ENCODE assay signal across 1 cellular context in the genomic region with DNA sequence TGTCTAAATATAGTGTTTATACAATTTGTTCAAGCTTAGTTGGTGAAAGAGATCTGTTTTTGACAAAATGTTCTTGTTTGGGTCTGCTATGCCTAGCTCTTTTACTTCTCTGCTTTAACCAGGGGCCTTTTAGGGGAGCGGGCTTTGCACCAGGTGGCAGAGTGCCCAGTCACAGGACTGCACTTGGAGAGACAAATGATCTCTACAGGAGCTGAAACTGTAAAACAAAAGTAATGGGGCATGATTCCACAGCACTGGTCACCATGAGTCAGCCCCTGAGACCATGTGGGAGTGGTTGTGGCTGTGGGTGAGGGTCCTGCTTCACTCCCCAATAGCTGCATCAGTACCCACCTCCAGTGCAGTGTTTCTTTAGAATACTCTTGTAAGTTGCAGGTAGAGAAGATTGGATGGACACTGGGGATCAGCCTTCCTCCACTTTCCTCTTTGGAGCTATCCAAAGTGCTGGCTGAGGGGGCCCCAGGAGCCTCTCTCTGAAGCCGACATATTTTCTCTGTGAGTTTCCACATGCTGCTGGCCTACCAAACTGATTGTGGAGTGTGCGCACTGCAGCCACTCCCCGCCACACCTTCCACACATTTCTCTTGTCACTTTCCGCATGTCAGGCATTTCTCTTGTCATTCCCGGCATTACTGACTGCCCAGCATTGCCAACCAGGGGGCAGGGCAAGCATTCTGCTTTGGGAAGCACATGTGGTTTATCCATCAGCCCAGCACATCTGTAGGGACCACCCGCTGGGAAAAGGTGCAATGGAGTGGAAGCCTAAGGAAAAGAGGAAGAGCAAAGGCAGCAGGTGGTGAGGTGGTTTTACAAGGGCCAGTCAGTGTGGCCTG.
TF ChIP-seq lines count a peak whose summit lies in the region.

No MANE protein-coding gene starts in this region.

TF ChIP-seq in GM12878, 131 proteins besides CTCF, POLR2A, EP300 and RAD21 (continued from another document):
- TF ChIP-seq REST (IDR thresholded peaks at IDR 0.05; ENCODE audit: low read depth, low read length) (peak; percentile 67; the same call in 1 of the 2 replicates), SIX5 (IDR thresholded peaks at IDR 0.05; ENCODE audit: low read depth, low read length, severe bottlenecking) (no peak), ZBTB4 (CRISPR knock-in tag; IDR thresholded peaks at IDR 0.05) (no peak)
TF ChIP-seq in GM12878: peak in this region for 7.
